Comparison of ENCODE assay signal across 10 cellular contexts in genomic region chr3:18446067-18446793, GRCh38. TPM values are rescaled to one million over a fixed set of nuclear protein-coding genes. Genes with fewer than 3 reads are reported as not detected.
DNase-seq lines count a peak whose midpoint lies in the region; ATAC-seq and TF ChIP-seq lines count a peak whose summit lies in the region.
"Had no signal": no experiment of that assay in that cellular context is flagged by ENCODE, and none has a peak within 500 bp of the region (broad histone marks: within the 10 kb centered on the region; RNA-seq: fewer than 3 reads in every experiment).

No MANE protein-coding gene starts in this region.

- H3K27me3 Mint-ChIP-seq in GM23338 (ENCODE audit: insufficient read depth, low read depth, poor library complexity), result peaks cover 16% of the 10 kb centered on the region
- no peaks in the 10 kb centered on the region for H3K27me3 Mint-ChIP-seq in effector memory CD8-positive, alpha-beta T cell

- H3K9me3 ChIP-seq in prostate gland (no peaks in the 10 kb centered on the region), body of pancreas (no peaks in the 10 kb centered on the region), SK-N-SH (no peaks in the 10 kb centered on the region)

- H3K36me3 ChIP-seq in GM23338 (ENCODE audit: insufficient read depth), result no peaks in the 10 kb centered on the region
- no peaks in the 10 kb centered on the region for H3K36me3 ChIP-seq in prostate gland
- H3K36me3 ChIP-seq in body of pancreas (replicated peaks in 1 of 2; ENCODE audit: insufficient read depth in 1 of 2, low read depth in 2 of 2), result no peaks in the 10 kb centered on the region
- no peaks in the 10 kb centered on the region for H3K36me3 ChIP-seq in SK-N-SH (replicated peaks in 1 of 2; ENCODE audit: control insufficient read depth in 1 of 2, insufficient read depth in 2 of 2, low read length in 1 of 2)

- TF ChIP-seq RAD21 in SK-N-SH (IDR thresholded peaks at IDR 0.05; ENCODE audit: low read length), result no peak

- H3K9me2 ChIP-seq in GM23338 (ENCODE audit: insufficient read depth), result 0 out of 2 replicates have a peak, but pooled peaks cover 3% of the 10 kb centered on the region
- no peaks in the 10 kb centered on the region for H3K9me2 ChIP-seq in SK-N-SH

- H3K9me3 Mint-ChIP-seq in GM23338, result peaks cover 10% of the 10 kb centered on the region
- H3K9me3 Mint-ChIP-seq in effector memory CD8-positive, alpha-beta T cell, result peaks cover 0 to 4% of the 10 kb centered on the region in 2 donors

- POLR2A ChIA-PET in SK-N-SH (lab: Yijun Ruan, JAX), result no interaction called here

- H3K36me3 Mint-ChIP-seq in GM23338 (ENCODE audit: low read depth), result peaks cover 26% of the 10 kb centered on the region
- peaks cover 22% of the 10 kb centered on the region for H3K36me3 Mint-ChIP-seq in effector memory CD8-positive, alpha-beta T cell (ENCODE audit: insufficient read depth)

- DNase-seq in GM23338 (ENCODE audit: low spot score), result peak; percentile 52
- peak; percentile 63 for DNase-seq in NCI-H526 (lab: John Stamatoyannopoulos, UW)
- DNase-seq in effector memory CD8-positive, alpha-beta T cell, result no peak
- DNase-seq in prostate gland (ENCODE audit: low spot score), result peak; percentile 14
- DNase-seq in body of pancreas, result no peak
- DNase-seq in SK-N-SH, result no peak
- no peak for DNase-seq in DMS153 treated with DMSO at 0.1 percent for 48 hours (lab: John Stamatoyannopoulos, UW; ENCODE audit: unreplicated experiment)
- DNase-seq: GOT3 had no signal

- H3K27me3 ChIP-seq in GM23338 (ENCODE audit: insufficient read depth) (peaks cover 29% of the 10 kb centered on the region), prostate gland (replicated peaks; ENCODE audit: insufficient read depth) (no peaks in the 10 kb centered on the region), body of pancreas (no peaks in the 10 kb centered on the region), SK-N-SH (ENCODE audit: insufficient read depth) (peaks cover 28% of the 10 kb centered on the region; the same call in 1 of the 2 replicates)

- H3K4me1 ChIP-seq in GM23338 (ENCODE audit: insufficient read depth), result peaks cover 20% of the 10 kb centered on the region
- no peaks in the 10 kb centered on the region for H3K4me1 ChIP-seq in prostate gland (replicated peaks)
- peaks cover 25% of the 10 kb centered on the region for H3K4me1 ChIP-seq in body of pancreas
- peaks cover 0 to 17% of the 10 kb centered on the region in 2 experiments; a peak in 2 of 4 replicates for H3K4me1 ChIP-seq in SK-N-SH (ENCODE audit: control insufficient read depth in 1 of 2, insufficient read depth in 2 of 2, low read depth in 1 of 2, low read length in 1 of 2)

- CTCF ChIA-PET in SK-N-SH (lab: Yijun Ruan, JAX), result interaction anchor here (0.6 to 2.7 kb wide), 10 partner anchors 10 to 1010 kb away, joined by 3 to 13 read pairs (median 3); no protein-coding TSS in a partner anchor

- H4K20me1 ChIP-seq in GM23338 (replicated peaks; ENCODE audit: insufficient read depth) (0 out of 2 replicates have a peak, but pooled peaks cover 5% of the 10 kb centered on the region), SK-N-SH (ENCODE audit: insufficient read depth) (no peaks in the 10 kb centered on the region)

- no peak for TF ChIP-seq POLR2A in prostate gland (IDR thresholded peaks at IDR 0.05)
- no peak for TF ChIP-seq POLR2A in body of pancreas (IDR thresholded peaks at IDR 0.05)

- peak overlapping the region; percentile 87; the same call in 1 of the 2 replicates for H3K27ac Mint-ChIP-seq in GM23338
- H3K27ac Mint-ChIP-seq in effector memory CD8-positive, alpha-beta T cell, result peak overlapping the region; percentile 97

- peak; percentile 12 for ATAC-seq in GM23338
- ATAC-seq in effector memory CD8-positive, alpha-beta T cell (replicated peaks), result no peak
- no peak for ATAC-seq in body of pancreas
- no peak for ATAC-seq in GM21381 (IDR thresholded peaks at IDR 0.05; ENCODE audit: unreplicated experiment)
- ATAC-seq: Right ventricle myocardium inferior had no signal

- WGBS in prostate gland, result 10% methylated on average over 7 of the region's 7 CpGs
- WGBS in body of pancreas, 2 donors, result 22 to 24% methylated on average over 7 of the region's 7 CpGs
- WGBS in SK-N-SH (ENCODE audit: low lambda C conversion rate), result 51% methylated on average over 7 of the region's 7 CpGs

- H3F3A ChIP-seq in GM23338 (replicated peaks; ENCODE audit: low read depth), result peaks cover 4% of the 10 kb centered on the region; the same call in 1 of the 2 replicates
- peaks cover 7% of the 10 kb centered on the region for H3F3A ChIP-seq in SK-N-SH (replicated peaks; ENCODE audit: insufficient read depth)

- no peak for TF ChIP-seq CTCF in GM23338 (conservative IDR thresholded peaks at IDR 0.05; ENCODE audit: low read depth in 2 of 2)
- TF ChIP-seq CTCF in prostate gland (IDR thresholded peaks at IDR 0.05), result no peak
- TF ChIP-seq CTCF in body of pancreas (IDR thresholded peaks at IDR 0.05), result no peak
- TF ChIP-seq CTCF in SK-N-SH (IDR thresholded peaks at IDR 0.05), result no peak

- intact Hi-C loops in prostate gland (cut with DNase I) (no loop called here), body of pancreas (cut with DNase I) (no loop called here)

- peaks cover 31% of the 10 kb centered on the region for H3K4me1 Mint-ChIP-seq in GM23338
- H3K4me1 Mint-ChIP-seq in effector memory CD8-positive, alpha-beta T cell (ENCODE audit: low read depth in 2 of 2), result peaks cover 24 to 37% of the 10 kb centered on the region in 2 donors

- peak overlapping the region; percentile 90 for H2AFZ ChIP-seq in GM23338
- H2AFZ ChIP-seq in SK-N-SH (ENCODE audit: low read depth), result no peak overlapping the region

- no peak overlapping the region for H3K27ac ChIP-seq in GM23338 (ENCODE audit: low read depth)
- H3K27ac ChIP-seq in prostate gland, result peak overlapping the region in 1 of 2 donors; percentile 37
- peak overlapping the region in 1 of 4 donors; percentile 82 for H3K27ac ChIP-seq in body of pancreas
- H3K27ac ChIP-seq in SK-N-SH (ENCODE audit: low read depth in 2 of 2, low read length in 1 of 2), result no peak overlapping the region

- peak overlapping the region; percentile 90 for H3K4me3 Mint-ChIP-seq in GM23338
- peak overlapping the region; percentile 89 to 93 for H3K4me3 Mint-ChIP-seq in effector memory CD8-positive, alpha-beta T cell

- H3K9ac ChIP-seq in SK-N-SH, result no peak overlapping the region

- no peak for TF ChIP-seq EP300 in SK-N-SH (IDR thresholded peaks at IDR 0.05; ENCODE audit: borderline replicate concordance in 1 of 2, low read depth in 1 of 2, low read length in 1 of 2)

- H3K79me2 ChIP-seq in GM23338 (replicated peaks; ENCODE audit: insufficient read depth) (peaks cover 42% of the 10 kb centered on the region), SK-N-SH (ENCODE audit: insufficient read depth) (no peaks in the 10 kb centered on the region; the same call in 1 of the 2 replicates)

- H3K4me2 ChIP-seq in GM23338 (peak overlapping the region; percentile 55), SK-N-SH (no peak overlapping the region)

- peak overlapping the region; percentile 75 for H3K4me3 ChIP-seq in GM23338
- peak overlapping the region; percentile 42 to 66 for H3K4me3 ChIP-seq in prostate gland
- no peak overlapping the region for H3K4me3 ChIP-seq in body of pancreas
- no peak overlapping the region; a peak in 1 of 4 replicates for H3K4me3 ChIP-seq in SK-N-SH (ENCODE audit: low read depth in 2 of 2, low read length in 1 of 2)

TF ChIP-seq in GM23338, 12 proteins besides CTCF, POLR2A, EP300 and RAD21 (continues in another document):
- TF ChIP-seq JUNB (IDR thresholded peaks at IDR 0.05; ENCODE audit: unreplicated experiment), result no peak

TF ChIP-seq in SK-N-SH, 30 proteins besides CTCF, POLR2A, EP300 and RAD21 (continues in another document):
- TF ChIP-seq FOXJ3 (CRISPR knock-in tag; IDR thresholded peaks at IDR 0.05), result no peak
- TF ChIP-seq MAX (IDR thresholded peaks at IDR 0.05; ENCODE audit: low read depth), result no peak
- no peak for TF ChIP-seq JUND (IDR thresholded peaks at IDR 0.05)
- TF ChIP-seq RCOR1 (IDR thresholded peaks at IDR 0.05; ENCODE audit: low read length), result no peak
- TF ChIP-seq CHD2 (IDR thresholded peaks at IDR 0.05; ENCODE audit: low read length, partially characterized antibody), result no peak
- TF ChIP-seq SMC3 (IDR thresholded peaks at IDR 0.05; ENCODE audit: low read depth, low read length), result no peak
- TF ChIP-seq MXI1 (IDR thresholded peaks at IDR 0.05; ENCODE audit: low read depth, low read length), result no peak
- TF ChIP-seq PBX3 (IDR thresholded peaks at IDR 0.05), result no peak
- TF ChIP-seq IRF3 (IDR thresholded peaks at IDR 0.05; ENCODE audit: low read depth, low read length), result no peak

RNA-seq across cellular contexts. Expression of gene SATB1, which starts 21.1 kb away (rescaled TPM):
- total RNA-seq in GM23338 (2014; rRNA removed; shearing (Covaris generic)), result 26.8 and 28.9 TPM in 2 replicates
- polyA plus RNA-seq in GM23338 (2016; fragmentation: Nextera tagmentation; extraction: Ambion mirVana), result 17.0 and 17.4 TPM in 2 replicates
- 10 to 100 TPM; 51.7 to 62.2 TPM for total RNA-seq in prostate gland
- total RNA-seq in body of pancreas, result 10 to 100 TPM; 36.1 to 50.8 TPM
- 8.5 and 12.6 TPM in 2 replicates for polyA plus RNA-seq in SK-N-SH (2012; rRNA removed)
- 8.1 and 9.4 TPM in 2 replicates for polyA plus RNA-seq in SK-N-SH (2012; cell fraction: cytosol; rRNA removed)
- polyA plus RNA-seq in SK-N-SH (2012; cell fraction: nucleus; rRNA removed), result 20.8 and 20.9 TPM in 2 replicates

Comparison
In these comparisons a context has a peak if more than half of its experiments do, and no peak if none do; other contexts are left out.
1. DNase-seq: peak in GM23338 (single experiment), NCI-H526 (2 of 2) and prostate gland (single experiment); none in effector memory CD8-positive, alpha-beta T cell (0 of 3), body of pancreas (0 of 4), SK-N-SH (single experiment) and DMS153 treated with DMSO at 0.1 percent for 48 hours (single experiment).
2. H3K4me3 ChIP-seq: peak in GM23338 (single experiment) and prostate gland (2 of 2); none in body of pancreas (0 of 2) and SK-N-SH (0 of 2).